ENCODE assay signal across 1 cellular context in genomic region chr5:14582797-14583137, GRCh38.
TF ChIP-seq lines count a peak whose summit lies in the region.

No MANE protein-coding gene starts in this region.

TF ChIP-seq in GM23338, 12 proteins besides CTCF, POLR2A, EP300 and RAD21 (continued from another document):
- no peak for TF ChIP-seq ZNF462 (CRISPR knock-in tag; IDR thresholded peaks at IDR 0.05)
- no peak for TF ChIP-seq STAT1 (IDR thresholded peaks at IDR 0.05; ENCODE audit: unreplicated experiment)
- no peak for TF ChIP-seq ETS1 (IDR thresholded peaks at IDR 0.05)
- TF ChIP-seq EZH2phosphoT487 (IDR thresholded peaks at IDR 0.05; ENCODE audit: unreplicated experiment): no peak
- no peak for TF ChIP-seq POLR2AphosphoS5 (IDR thresholded peaks at IDR 0.05; ENCODE audit: low read depth)
- no peak for TF ChIP-seq ZNF114 (CRISPR knock-in tag; IDR thresholded peaks at IDR 0.05)
- TF ChIP-seq CREB1 (CRISPR knock-in tag; IDR thresholded peaks at IDR 0.05; ENCODE audit: low read depth): no peak
- TF ChIP-seq EZH2 (IDR thresholded peaks at IDR 0.05; ENCODE audit: low read depth, unreplicated experiment): no peak
- TF ChIP-seq ZNF331 (CRISPR knock-in tag; IDR thresholded peaks at IDR 0.05; ENCODE audit: low read depth): no peak
